ENCODE assay signal across 10 cellular contexts in the genomic region with DNA sequence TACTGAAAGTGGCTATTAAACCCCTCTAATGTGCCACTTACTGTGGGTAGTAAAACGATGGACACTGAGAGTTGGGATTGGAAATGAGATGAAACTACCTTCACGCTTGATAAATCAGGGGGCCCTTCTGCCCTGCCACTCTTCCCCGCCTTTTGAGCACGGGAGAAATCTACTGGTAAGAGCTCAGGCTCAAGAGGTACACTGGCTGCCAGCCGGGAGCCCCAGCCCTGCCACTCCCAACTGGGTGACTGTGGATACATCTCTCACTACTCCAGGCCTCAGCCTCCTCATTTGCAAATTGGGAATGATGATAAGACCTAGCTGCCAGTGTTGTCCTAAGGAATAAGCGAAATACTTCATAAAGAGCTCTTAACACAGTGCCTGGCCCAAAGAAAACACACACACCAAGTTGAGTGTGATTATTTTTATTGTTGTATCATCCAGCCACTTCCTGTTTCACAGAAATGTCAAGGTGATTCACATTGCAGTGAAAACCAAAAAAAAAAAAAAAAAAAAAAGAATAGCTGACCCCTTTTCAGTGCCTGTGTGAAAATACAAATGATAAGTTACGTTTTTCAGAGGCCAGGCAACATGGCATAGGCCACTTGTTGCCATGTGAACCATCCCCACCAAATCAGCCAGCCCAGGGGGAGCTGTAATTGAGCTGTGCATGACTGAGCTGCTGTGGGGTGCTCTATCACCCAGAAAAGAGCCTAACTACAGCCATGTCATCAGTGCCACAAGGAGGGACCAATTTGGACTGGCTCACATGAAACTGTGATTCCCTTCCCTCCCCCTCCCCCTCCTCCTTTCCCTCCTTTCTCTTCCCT. TPM values are rescaled to one million over a fixed set of nuclear protein-coding genes. Genes with fewer than 3 reads are reported as not detected.
DNase-seq lines count a peak whose midpoint lies in the region; ATAC-seq, FAIRE-seq and TF ChIP-seq lines count a peak whose summit lies in the region.
"Had no signal": no experiment of that assay in that cellular context is flagged by ENCODE, and none has a peak within 500 bp of the region (broad histone marks: within the 10 kb centered on the region; RNA-seq: fewer than 3 reads in every experiment).

No MANE protein-coding gene starts in this region.

- H3K9ac ChIP-seq in PC-3 (ENCODE audit: low read length) (no peak overlapping the region), skeletal muscle satellite cell (ENCODE audit: low read depth, low read length) (peak overlapping the region; percentile 22)

- peaks cover 28% of the 10 kb centered on the region for H3K79me2 ChIP-seq in PC-3 (ENCODE audit: low read length)

- no peak for TF ChIP-seq CTCF in PC-3 (conservative IDR thresholded peaks at IDR 0.05; ENCODE audit: low read depth, low read length)
- TF ChIP-seq CTCF in cardiac fibroblast (IDR thresholded peaks at IDR 0.05; ENCODE audit: low read depth, low read length) = no peak
- TF ChIP-seq CTCF in WERI-Rb-1 (IDR thresholded peaks at IDR 0.05; ENCODE audit: low read depth, low read length) = no peak

- ATAC-seq in PC-3 (no peak), left cardiac atrium (no peak)
- ATAC-seq: heart right ventricle had no signal

- H3K36me3 ChIP-seq in PC-3 (ENCODE audit: low read depth, low read length) = no peaks in the 10 kb centered on the region
- H3K36me3 ChIP-seq in skeletal muscle satellite cell (ENCODE audit: insufficient read depth, low read length) = no peaks in the 10 kb centered on the region
- peaks cover 3% of the 10 kb centered on the region for H3K36me3 ChIP-seq in WERI-Rb-1
- H3K36me3 ChIP-seq: cardiac muscle cell had no signal

- FAIRE-seq in RCC 7860 (lab: Jason Lieb, UNC) = no peak

- CTCF ChIA-PET in PC-3 (lab: Charles Lee) = interaction anchor here (0.7 kb wide), 1 partner anchor 19 kb away, joined by 9 read pairs; no protein-coding TSS in a partner anchor

- DNase-seq in EH (ENCODE audit: low read depth) = peak; percentile 54
- peak; percentile 41 for DNase-seq in PC-3
- peak; percentile 33 to 68 for DNase-seq in cardiac fibroblast (ENCODE audit: low read depth in 2 of 2)
- no peak for DNase-seq in GF-D8 (lab: John Stamatoyannopoulos, UW)
- no peak for DNase-seq in left cardiac atrium
- no peak for DNase-seq in WERI-Rb-1
- DNase-seq in RCC 7860 (ENCODE audit: low spot score) = no peak
- DNase-seq: heart right ventricle had no signal

- peak overlapping the region; percentile 20 for H3K27ac ChIP-seq in PC-3 (ENCODE audit: low read length)
- H3K27ac ChIP-seq in WERI-Rb-1 = no peak overlapping the region
- H3K27ac ChIP-seq: cardiac muscle cell had no signal

- no peaks in the 10 kb centered on the region for H3F3A ChIP-seq in PC-3 (ENCODE audit: low read length, unreplicated experiment)

- no TSS peak for BruUV-seq in PC-3 (replicated peaks; lab: Mats Ljungman, UMichigan)

- no peaks in the 10 kb centered on the region for H3K9me3 ChIP-seq in PC-3 (ENCODE audit: low read length)
- no peaks in the 10 kb centered on the region for H3K9me3 ChIP-seq in skeletal muscle satellite cell (replicated peaks; ENCODE audit: low read length)
- H3K9me3 ChIP-seq in WERI-Rb-1 (ENCODE audit: severe bottlenecking) = no peaks in the 10 kb centered on the region
- H3K9me3 ChIP-seq: heart right ventricle had no signal

- no peak overlapping the region for H2AFZ ChIP-seq in PC-3 (ENCODE audit: low read length)

- H3K4me2 ChIP-seq in PC-3 (ENCODE audit: low read length) = peak overlapping the region; percentile 33
- H3K4me2 ChIP-seq in skeletal muscle satellite cell (ENCODE audit: low read length) = peak overlapping the region; percentile 33

- H3K4me1 ChIP-seq in PC-3 (ENCODE audit: insufficient read depth, low read length) = peaks cover 29% of the 10 kb centered on the region
- H3K4me1 ChIP-seq in skeletal muscle satellite cell (ENCODE audit: control insufficient read depth, insufficient read depth, low read length) = peaks cover 30% of the 10 kb centered on the region

- H3K9me2 ChIP-seq in PC-3 (replicated peaks; ENCODE audit: low read length) = no peaks in the 10 kb centered on the region

- no peaks in the 10 kb centered on the region for H4K20me1 ChIP-seq in PC-3 (ENCODE audit: low read length)

- no peak overlapping the region for H3K4me3 ChIP-seq in PC-3 (ENCODE audit: low read length)
- H3K4me3 ChIP-seq in cardiac fibroblast (replicated peaks in 1 of 2; ENCODE audit: low read depth in 2 of 2, low read length in 2 of 2) = no peak overlapping the region
- H3K4me3 ChIP-seq in skeletal muscle satellite cell (ENCODE audit: low read length) = no peak overlapping the region
- H3K4me3 ChIP-seq in WERI-Rb-1 (ENCODE audit: low read depth, low read length) = no peak overlapping the region
- H3K4me3 ChIP-seq: cardiac muscle cell, heart right ventricle had no signal

- no peaks in the 10 kb centered on the region for H3K27me3 ChIP-seq in PC-3 (ENCODE audit: low read length)
- no peaks in the 10 kb centered on the region for H3K27me3 ChIP-seq in skeletal muscle satellite cell (ENCODE audit: control insufficient read depth, insufficient read depth, low read length)
- no peaks in the 10 kb centered on the region for H3K27me3 ChIP-seq in WERI-Rb-1 (ENCODE audit: insufficient read depth, low read depth, severe bottlenecking)
- H3K27me3 ChIP-seq: cardiac muscle cell, heart right ventricle had no signal

- POLR2A ChIA-PET in PC-3 (lab: Charles Lee; ENCODE audit: unreplicated experiment) = interaction anchor here (0.6 kb wide), 2 partner anchors 59 to 122 kb away, joined by 3 to 12 read pairs; no protein-coding TSS in a partner anchor

- intact Hi-C loops in PC-3 (cut with micrococcal nuclease) (no loop called here), left cardiac atrium (cut with DNase I) (no loop called here)

RNA-seq across cellular contexts. Expression of a gene that starts 4.4 kb away (rescaled TPM):
- 126 and 206 TPM in 2 replicates for total RNA-seq in PC-3 (2014; rRNA removed)
- 77.6 and 102 TPM in 2 replicates for total RNA-seq in skeletal muscle satellite cell (2012; rRNA removed)
- 10 to 100 TPM; 24.6 to 35.0 TPM for total RNA-seq in left cardiac atrium

RNA-seq across cellular contexts. Expression of a gene that starts 6.5 kb away (rescaled TPM):
- total RNA-seq in PC-3 (2014; rRNA removed) (76.3 and 87.7 TPM in 2 replicates), left cardiac atrium (10 to 100 TPM; 33.5 to 34.5 TPM)
- total RNA-seq in skeletal muscle satellite cell (2012; rRNA removed) = 13.4 and 21.8 TPM in 2 replicates

RNA-seq across cellular contexts. Expression of a gene that starts 7.7 kb away (rescaled TPM):
- total RNA-seq in PC-3 (2014; rRNA removed) (197 and 233 TPM in 2 replicates), left cardiac atrium (10 to 100 TPM; 85.6 to 96.2 TPM)
- 40.0 and 50.7 TPM in 2 replicates for total RNA-seq in skeletal muscle satellite cell (2012; rRNA removed)

RNA-seq across cellular contexts. Expression of a gene that starts 10.0 kb away (rescaled TPM):
- 126 and 200 TPM in 2 replicates for total RNA-seq in PC-3 (2014; rRNA removed)
- total RNA-seq in skeletal muscle satellite cell (2012; rRNA removed) = 35.0 and 44.8 TPM in 2 replicates
- 10 to 100 TPM; 53.4 to 61.0 TPM for total RNA-seq in left cardiac atrium

RNA-seq across cellular contexts. Expression of a gene that starts 29.8 kb away (rescaled TPM):
- 0.58 and 0.69 TPM in 2 replicates for total RNA-seq in PC-3 (2014; rRNA removed)
- total RNA-seq in skeletal muscle satellite cell (2012; rRNA removed) = 0.25 and 0.44 TPM in 2 replicates
- total RNA-seq in left cardiac atrium = under 1 TPM; 0.31 to 0.53 TPM
- total RNA-seq: cardiac muscle cell had no signal

Comparison
In these comparisons a context has a peak if more than half of its experiments do, and no peak if none do; other contexts are left out.
1. DNase-seq: peak in EH (single experiment), PC-3 (single experiment) and cardiac fibroblast (2 of 2); none in GF-D8 (single experiment), left cardiac atrium (single experiment), WERI-Rb-1 (single experiment) and RCC 7860 (single experiment).